ENCODE assay signal across 34 cellular contexts in genomic region chr11:102623998-102624397, GRCh38. TPM values are rescaled to one million over a fixed set of nuclear protein-coding genes. Genes with fewer than 3 reads are reported as not detected.
"Had no signal": no experiment of that assay in that cellular context is flagged by ENCODE, and none has a peak within 500 bp of the region (broad histone marks: within the 10 kb centered on the region; RNA-seq: fewer than 3 reads in every experiment).

No MANE protein-coding gene starts in this region.

- H3K4me3 ChIP-seq: ascending aorta, cardiac muscle cell had no signal

- DNase-seq: activated B cell treated with CpG ODN at 0.5 μM for 24 hours; activated CD4-positive, alpha-beta memory T cell treated with anti-CD3 and anti-CD28 coated beads for 36 hours; activated CD4-positive, alpha-beta T cell treated with anti-CD3 and anti-CD28 coated beads for 4 hours; activated CD4-positive, alpha-beta T cell treated with anti-CD3 and anti-CD28 coated beads, Interleukin-2, amount 10 ng/mL, durations not matched to agents 24 days and 14 days; activated CD4-positive, alpha-beta T cell treated with anti-CD3 and anti-CD28 coated beads, Interleukin-2, amount 50 U/mL, for 1 hour; activated CD4-positive, alpha-beta T cell treated with anti-CD3 and anti-CD28 coated beads, Interleukin-2, amount 50 U/mL, for 4 hours; activated CD4-positive, CD25-positive, alpha-beta regulatory T cell treated with anti-CD3 and anti-CD28 coated beads, Interleukin-2, amount 50 U/mL, for 72 hours; activated CD8-positive, alpha-beta memory T cell treated with anti-CD3 and anti-CD28 coated beads, Interleukin-2, amount 50 U/mL, for 4 hours; activated CD8-positive, alpha-beta T cell treated with anti-CD3 and anti-CD28 coated beads for 36 hours; activated effector memory CD4-positive, alpha-beta T cell treated with anti-CD3 and anti-CD28 coated beads, Interleukin-2, amount 50 U/mL, for 16 hours; activated naive CD4-positive, alpha-beta T cell treated with anti-CD3 and anti-CD28 coated beads, Interleukin-2, amount 10 ng/mL, durations not matched to agents 7 days and 5 days; activated naive CD4-positive, alpha-beta T cell treated with Interleukin-2 at 50 U/mL for 16 hours; activated naive CD8-positive, alpha-beta T cell treated with anti-CD3 and anti-CD28 coated beads, Interleukin-2, amount 10 ng/mL, durations not matched to agents 7 days and 5 days; activated naive CD8-positive, alpha-beta T cell treated with anti-CD3 and anti-CD28 coated beads, Interleukin-2, amount 50 U/mL, for 24 hours; activated T-cell treated with anti-CD3 and anti-CD28 coated beads for 4 hours; activated T-cell treated with anti-CD3 and anti-CD28 coated beads, Interleukin-2, amount 50 U/mL, for 1 hour; activated T-cell treated with anti-CD3 and anti-CD28 coated beads, Interleukin-2, amount 50 U/mL, for 4 hours; activated T-cell treated with anti-CD3 and anti-CD28 coated beads, Interleukin-2, amount 50 U/mL, for 72 hours; amygdala; anterior cingulate cortex; caudate nucleus; T-helper 1 cell; T-helper 2 cell; T-helper 9 cell had no signal

- ATAC-seq: activated CD8-positive, alpha-beta T cell treated with anti-CD3 and anti-CD28 coated beads for 36 hours; activated naive CD8-positive, alpha-beta T cell treated with anti-CD3 and anti-CD28 coated beads, Interleukin-2, amount 50 U/mL, for 24 hours; activated T-cell treated with anti-CD3 and anti-CD28 coated beads, Interleukin-2, amount 50 U/mL, for 4 hours; activated T-cell treated with anti-CD3 and anti-CD28 coated beads, Interleukin-2, amount 50 U/mL, for 72 hours; activated T-helper 17 cell treated with anti-CD3 and anti-CD28 coated beads, Interleukin-2, amount 50 U/mL, for 72 hours had no signal

- H3K36me3 ChIP-seq: ascending aorta, cardiac muscle cell had no signal

- H3K9me3 ChIP-seq: ascending aorta had no signal

- H3K27me3 ChIP-seq: ascending aorta, cardiac muscle cell had no signal

- H3K27ac ChIP-seq: ascending aorta, cardiac muscle cell, VCaP had no signal

- FAIRE-seq: bronchial epithelial cell, TTC549 had no signal

RNA-seq across cellular contexts. Expression of gene MMP20, which starts 1.1 kb away (rescaled TPM):
- total RNA-seq: activated B cell treated with CpG ODN at 0.5 μM for 24 hours; activated CD4-positive, alpha-beta memory T cell treated with anti-CD3 and anti-CD28 coated beads for 36 hours; activated CD4-positive, alpha-beta T cell treated with anti-CD3 and anti-CD28 coated beads, Interleukin-2, amount 10 ng/mL, durations not matched to agents 24 days and 14 days; activated CD8-positive, alpha-beta memory T cell treated with anti-CD3 and anti-CD28 coated beads for 36 hours; activated CD8-positive, alpha-beta T cell treated with anti-CD3 and anti-CD28 coated beads for 36 hours; activated naive CD8-positive, alpha-beta T cell treated with anti-CD3 and anti-CD28 coated beads, Interleukin-2, amount 10 ng/mL, durations not matched to agents 7 days and 5 days; activated T-cell treated with anti-CD3 and anti-CD28 coated beads, Interleukin-2, amount 50 U/mL, for 4 hours; activated T-cell treated with anti-CD3 and anti-CD28 coated beads, Interleukin-2, amount 50 U/mL, for 72 hours; activated T-helper 1 cell treated with anti-CD3 and anti-CD28 coated beads, Interleukin-12 subunit alpha, Interleukin-12 subunit beta, Interleukin-2, Interleukin-4 antibody, amounts not matched to agents 30 ng/mL and 10 ng/mL and 1 ng/mL, durations not matched to agents 14 hours and 24 hours and 36 hours; activated T-helper 17 cell treated with anti-CD3 and anti-CD28 coated beads, Interleukin-2, amount 50 U/mL, for 72 hours; ascending aorta; bronchial epithelial cell; cardiac muscle cell; cerebellum had no signal
- polyA plus RNA-seq: adipose tissue, cardiac muscle cell had no signal
